Comparison of ENCODE assay signal across 1 cellular context in genomic region chr7:101934618-101935017, GRCh38.
TF ChIP-seq lines count a peak whose summit lies in the region.

No MANE protein-coding gene starts in this region.

TF ChIP-seq in WTC11, 78 proteins besides CTCF, POLR2A, EP300 and RAD21 (continued from another document):
- TF ChIP-seq FOXP4 (CRISPR knock-in tag; IDR thresholded peaks at IDR 0.05) (no peak), E2F4 (CRISPR knock-in tag; IDR thresholded peaks at IDR 0.05; ENCODE audit: borderline replicate concordance, low read depth) (no peak), CBFB (CRISPR knock-in tag; IDR thresholded peaks at IDR 0.05; ENCODE audit: low read depth) (no peak), SMAD3 (CRISPR knock-in tag; IDR thresholded peaks at IDR 0.05; ENCODE audit: borderline replicate concordance) (no peak), ZBTB21 (CRISPR knock-in tag; IDR thresholded peaks at IDR 0.05; ENCODE audit: borderline replicate concordance) (no peak), ZNF232 (CRISPR knock-in tag; IDR thresholded peaks at IDR 0.05) (no peak), EMX1 (CRISPR knock-in tag; IDR thresholded peaks at IDR 0.05) (no peak), MAX (CRISPR knock-in tag; IDR thresholded peaks at IDR 0.05) (no peak), ATF6 (CRISPR knock-in tag; IDR thresholded peaks at IDR 0.05) (no peak)
